Comparison of ENCODE assay signal across 19 cellular contexts in the genomic region with DNA sequence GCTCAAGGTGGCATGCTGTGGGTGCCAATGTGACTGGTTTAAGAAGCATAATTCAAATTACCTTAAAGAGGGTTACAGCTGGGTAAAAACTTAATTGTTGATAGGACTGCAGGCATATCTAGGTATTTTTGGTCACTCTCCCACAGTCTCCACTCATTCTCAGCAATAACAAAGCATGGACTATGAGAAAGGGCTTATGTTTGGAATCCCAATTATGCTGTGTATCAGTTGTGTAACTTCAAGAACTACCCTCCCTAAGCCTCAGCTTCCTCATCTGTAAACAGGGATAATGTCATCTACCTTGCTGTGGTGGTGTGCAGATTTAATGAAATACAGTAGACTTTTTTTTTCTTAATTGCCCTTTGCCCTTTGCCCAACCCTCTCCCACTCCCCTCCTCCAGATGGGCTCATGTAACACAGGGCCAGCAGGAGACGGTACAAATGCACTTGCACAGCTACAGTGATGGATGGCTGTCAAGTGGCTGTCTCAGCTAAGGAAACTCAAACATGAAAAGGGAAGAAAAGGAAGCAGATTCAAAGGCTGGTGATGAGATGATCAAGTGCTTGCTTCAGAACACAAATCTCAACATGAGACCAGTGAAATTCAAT. TPM values are rescaled to one million over a fixed set of nuclear protein-coding genes. Genes with fewer than 3 reads are reported as not detected.
"Had no signal": no experiment of that assay in that cellular context is flagged by ENCODE, and none has a peak within 500 bp of the region (broad histone marks: within the 10 kb centered on the region; RNA-seq: fewer than 3 reads in every experiment).

No MANE protein-coding gene starts in this region.

- H3K27ac Mint-ChIP-seq: activated B cell treated with CpG ODN at 0.5 μM for 24 hours; activated CD8-positive, alpha-beta T cell treated with anti-CD3 and anti-CD28 coated beads for 36 hours; activated naive CD8-positive, alpha-beta T cell treated with anti-CD3 and anti-CD28 coated beads, Interleukin-2, amount 10 ng/mL, durations not matched to agents 7 days and 5 days; activated T-helper 2 cell treated with anti-CD3 and anti-CD28 coated beads, Interferon-gamma antibody, Interleukin-2, Interleukin-4, amounts not matched to agents 10 μg/mL and 5 μg/mL and 100 μg/mL, durations not matched to agents 14 hours and 24 hours and 36 hours; effector memory CD8-positive, alpha-beta T cell; nephron had no signal

- H3K9me3 ChIP-seq: body of pancreas, esophagus squamous epithelium, thyroid gland had no signal

- H3K4me1 ChIP-seq: body of pancreas had no signal

- H3K4me1 Mint-ChIP-seq: activated B cell treated with CpG ODN at 0.5 μM for 24 hours had no signal

- H3K27me3 ChIP-seq: body of pancreas, thyroid gland had no signal

- H3K4me3 Mint-ChIP-seq: activated B cell treated with CpG ODN at 0.5 μM for 24 hours; activated CD8-positive, alpha-beta T cell treated with anti-CD3 and anti-CD28 coated beads for 36 hours; activated naive CD8-positive, alpha-beta T cell treated with anti-CD3 and anti-CD28 coated beads, Interleukin-2, amount 10 ng/mL, durations not matched to agents 7 days and 5 days; effector memory CD8-positive, alpha-beta T cell; nephron had no signal

- ATAC-seq: activated CD8-positive, alpha-beta T cell treated with anti-CD3 and anti-CD28 coated beads for 36 hours; body of pancreas; effector memory CD8-positive, alpha-beta T cell; left lobe of liver had no signal

- H3K4me3 ChIP-seq: body of pancreas, esophagus squamous epithelium, thyroid gland had no signal

- H3K9me3 Mint-ChIP-seq: activated B cell treated with CpG ODN at 0.5 μM for 24 hours; activated CD8-positive, alpha-beta T cell treated with anti-CD3 and anti-CD28 coated beads for 36 hours; activated naive CD8-positive, alpha-beta T cell treated with anti-CD3 and anti-CD28 coated beads, Interleukin-2, amount 10 ng/mL, durations not matched to agents 7 days and 5 days; activated T-helper 2 cell treated with anti-CD3 and anti-CD28 coated beads, Interferon-gamma antibody, Interleukin-2, Interleukin-4, amounts not matched to agents 10 μg/mL and 5 μg/mL and 100 μg/mL, durations not matched to agents 14 hours and 24 hours and 36 hours; effector memory CD8-positive, alpha-beta T cell; nephron had no signal

- H3K36me3 Mint-ChIP-seq: activated naive CD8-positive, alpha-beta T cell treated with anti-CD3 and anti-CD28 coated beads, Interleukin-2, amount 10 ng/mL, durations not matched to agents 7 days and 5 days had no signal

- H3K27ac ChIP-seq: body of pancreas, esophagus squamous epithelium, thyroid gland had no signal

- DNase-seq: activated B cell treated with CpG ODN at 0.5 μM for 24 hours; activated CD4-positive, alpha-beta T cell treated with anti-CD3 and anti-CD28 coated beads for 48 hours; activated CD8-positive, alpha-beta T cell treated with anti-CD3 and anti-CD28 coated beads for 36 hours; activated naive CD4-positive, alpha-beta T cell treated with Interleukin-2 at 50 U/mL for 16 hours; activated naive CD8-positive, alpha-beta T cell treated with anti-CD3 and anti-CD28 coated beads, Interleukin-2, amount 10 ng/mL, durations not matched to agents 7 days and 5 days; activated T-cell treated with anti-CD3 and anti-CD28 coated beads, Interleukin-2, amount 50 U/mL, for 1 hour; body of pancreas; caudate nucleus; effector memory CD8-positive, alpha-beta T cell; esophagus squamous epithelium; midbrain; occipital lobe; posterior cingulate gyrus; retina; stimulated activated naive CD4-positive, alpha-beta T cell treated with Interleukin-2 at 50 U/mL for 16 hours; thyroid gland had no signal

- H3K36me3 ChIP-seq: esophagus squamous epithelium, thyroid gland had no signal

RNA-seq across cellular contexts. Expression of a gene that starts 37.6 kb away (rescaled TPM):
- total RNA-seq: activated CD8-positive, alpha-beta T cell treated with anti-CD3 and anti-CD28 coated beads for 36 hours; activated naive CD8-positive, alpha-beta T cell treated with anti-CD3 and anti-CD28 coated beads, Interleukin-2, amount 10 ng/mL, durations not matched to agents 7 days and 5 days had no signal
